Comparison of ENCODE assay signal across 21 cellular contexts in genomic region chr4:74942918-74943253, GRCh38.
DNase-seq lines count a peak whose midpoint lies in the region; ATAC-seq and TF ChIP-seq lines count a peak whose summit lies in the region.
"Had no signal": no experiment of that assay in that cellular context is flagged by ENCODE, and none has a peak within 500 bp of the region (broad histone marks: within the 10 kb centered on the region; RNA-seq: fewer than 3 reads in every experiment).

No MANE protein-coding gene starts in this region.

- no peak overlapping the region for H3K27ac Mint-ChIP-seq in stimulated activated naive B cell treated with anti-CD40 and anti-IgM and Interleukin-4, amounts not matched to agents 10 μg/mL and 1 μg/mL and 100 μg/mL, for 72 hours
- H3K27ac Mint-ChIP-seq: CD14-positive monocyte; T-helper 1 cell treated with Interleukin-12 subunit alpha and Interleukin-12 subunit beta and Interleukin-4 antibody, amounts not matched to agents 30 μg/mL and 1 μg/mL, for 36 hours had no signal

- no peak overlapping the region for H2AFZ ChIP-seq in OCI-LY3 (ENCODE audit: low read depth, low read length)

- peaks cover 0 to 5% of the 10 kb centered on the region in 2 donors for H3K27me3 Mint-ChIP-seq in stimulated activated naive B cell treated with anti-CD40 and anti-IgM and Interleukin-4, amounts not matched to agents 10 μg/mL and 1 μg/mL and 100 μg/mL, for 72 hours

- H3K79me2 ChIP-seq in OCI-LY3 (ENCODE audit: low read length), result peaks cover 100% of the 10 kb centered on the region

- 0 out of 2 replicates have a peak overlapping the region, but pooled peaks have one; percentile 10 for H3K9ac ChIP-seq in OCI-LY3 (ENCODE audit: low read length)

- H3K4me3 Mint-ChIP-seq in stimulated activated naive B cell treated with anti-CD40 and anti-IgM and Interleukin-4, amounts not matched to agents 10 μg/mL and 1 μg/mL and 100 μg/mL, for 72 hours, result peak overlapping the region in 1 of 2 donors; percentile 8
- H3K4me3 Mint-ChIP-seq: T-helper 1 cell treated with Interleukin-12 subunit alpha and Interleukin-12 subunit beta and Interleukin-4 antibody, amounts not matched to agents 30 μg/mL and 1 μg/mL, for 36 hours had no signal

- in situ Hi-C loops in brain microvascular endothelial cell (cut with HindIII; ENCODE audit: low pct_ligation_motif_present, low sequenced_read_pairs), result no loop called here

- H3K27ac ChIP-seq in OCI-LY3 (ENCODE audit: low read length), result peak overlapping the region; percentile 54
- H3K27ac ChIP-seq in brain microvascular endothelial cell, result no peak overlapping the region
- H3K27ac ChIP-seq: RWPE1 had no signal

- H3K4me3 ChIP-seq in OCI-LY3 (ENCODE audit: low read length) (peak overlapping the region; percentile 27), brain microvascular endothelial cell (ENCODE audit: low read depth, low read length) (no peak overlapping the region)

- no peaks in the 10 kb centered on the region for H3K9me3 ChIP-seq in OCI-LY3 (ENCODE audit: insufficient read depth, low read length)

- H3K36me3 ChIP-seq in OCI-LY3 (replicated peaks; ENCODE audit: low read depth, low read length), result peaks cover 70% of the 10 kb centered on the region
- H3K36me3 ChIP-seq in brain microvascular endothelial cell (replicated peaks), result no peaks in the 10 kb centered on the region

- peak; percentile 6 for DNase-seq in stimulated activated naive B cell treated with anti-CD40 and anti-IgM and Interleukin-4, amounts not matched to agents 10 μg/mL and 1 μg/mL and 100 μg/mL, for 72 hours
- DNase-seq in brain microvascular endothelial cell, result no peak
- no peak for DNase-seq in amniotic stem cell (lab: John Stamatoyannopoulos, UW)
- no peak for DNase-seq in activated CD4-positive, alpha-beta T cell treated with anti-CD3 and anti-CD28 coated beads, Interleukin-2, amount 50 U/mL, for 1 hour
- DNase-seq: ACHN; AML-193; Caco-2; DMS153; GOT3; KBM-7; NCI-H1417; NCI-H187 treated with DMSO at 0.1 percent for 48 hours; NCI-H69; NK-92 treated with Interleukin-12 subunit alpha and Interleukin-12 subunit beta, amount 100 ng/mL, for 24 hours had no signal

- H3K27me3 ChIP-seq in OCI-LY3 (ENCODE audit: low read depth, low read length) (no peaks in the 10 kb centered on the region), brain microvascular endothelial cell (replicated peaks) (no peaks in the 10 kb centered on the region)

- peak; percentile 42 for ATAC-seq in GM18511 (IDR thresholded peaks at IDR 0.05; ENCODE audit: unreplicated experiment)
- ATAC-seq in HG02852 (IDR thresholded peaks at IDR 0.05; ENCODE audit: unreplicated experiment), result peak; percentile 54
- peak; percentile 86 to 98 for ATAC-seq in stimulated activated naive B cell treated with anti-CD40 and anti-IgM and Interleukin-4, amounts not matched to agents 10 μg/mL and 1 μg/mL and 100 μg/mL, for 72 hours (replicated peaks)
- ATAC-seq: PC-3 had no signal

- peaks cover 13 to 26% of the 10 kb centered on the region in 2 donors for H3K36me3 Mint-ChIP-seq in stimulated activated naive B cell treated with anti-CD40 and anti-IgM and Interleukin-4, amounts not matched to agents 10 μg/mL and 1 μg/mL and 100 μg/mL, for 72 hours
- H3K36me3 Mint-ChIP-seq: CD14-positive monocyte had no signal

- peaks cover 75% of the 10 kb centered on the region for H3K4me1 ChIP-seq in OCI-LY3 (ENCODE audit: low read length)

- H4K20me1 ChIP-seq in OCI-LY3 (ENCODE audit: insufficient read depth, low read length), result peaks cover 100% of the 10 kb centered on the region

- peaks cover 10 to 14% of the 10 kb centered on the region in 2 donors for H3K4me1 Mint-ChIP-seq in stimulated activated naive B cell treated with anti-CD40 and anti-IgM and Interleukin-4, amounts not matched to agents 10 μg/mL and 1 μg/mL and 100 μg/mL, for 72 hours
- H3K4me1 Mint-ChIP-seq: CD14-positive monocyte had no signal

- TF ChIP-seq CTCF in OCI-LY3 (IDR thresholded peaks at IDR 0.05; ENCODE audit: low read depth, low read length) (no peak), brain microvascular endothelial cell (IDR thresholded peaks at IDR 0.05; ENCODE audit: low read depth, low read length, missing control alignments) (no peak)

- H3K4me2 ChIP-seq in OCI-LY3 (ENCODE audit: low read length), result peak overlapping the region; percentile 54

- H3K9me3 Mint-ChIP-seq in stimulated activated naive B cell treated with anti-CD40 and anti-IgM and Interleukin-4, amounts not matched to agents 10 μg/mL and 1 μg/mL and 100 μg/mL, for 72 hours, result no peaks in the 10 kb centered on the region
- H3K9me3 Mint-ChIP-seq: T-helper 1 cell treated with Interleukin-12 subunit alpha and Interleukin-12 subunit beta and Interleukin-4 antibody, amounts not matched to agents 30 μg/mL and 1 μg/mL, for 36 hours had no signal

Comparison
In these comparisons a context has a peak if more than half of its experiments do, and no peak if none do; other contexts are left out.
1. ATAC-seq: peak in every context shown above with its lines; median percentile 92 in stimulated activated naive B cell treated with anti-CD40 and anti-IgM and Interleukin-4, amounts not matched to agents 10 μg/mL and 1 μg/mL and 100 μg/mL, for 72 hours; 54 in HG02852; 42 in GM18511.